22 cellular contexts compared by ENCODE assay signal in genomic region chr7:47323904-47324303, GRCh38.
"Had no signal": no experiment of that assay in that cellular context is flagged by ENCODE, and none has a peak within 500 bp of the region (broad histone marks: within the 10 kb centered on the region; RNA-seq: fewer than 3 reads in every experiment).

No MANE protein-coding gene starts in this region.

- H3K36me3 Mint-ChIP-seq: immature natural killer cell had no signal

- H3K27ac ChIP-seq: colonic mucosa, epithelial cell of prostate, foreskin keratinocyte, left lung, lower lobe of right lung had no signal

- H3K4me3 ChIP-seq: colonic mucosa, hepatocyte, left lung, lower lobe of right lung had no signal

- H3K9me3 Mint-ChIP-seq: dendritic cell treated with granulocyte-macrophage colony-stimulating factor and Interleukin-4, amounts not matched to agents 40 ng/mL and 50 ng/mL, for 4 days; endodermal cell; immature natural killer cell had no signal

- H3K27me3 ChIP-seq: colonic mucosa, foreskin keratinocyte, hepatocyte, left lung had no signal

- H3K27ac Mint-ChIP-seq: dendritic cell treated with granulocyte-macrophage colony-stimulating factor and Interleukin-4, amounts not matched to agents 40 ng/mL and 50 ng/mL, for 4 days; effector memory CD8-positive, alpha-beta T cell; endodermal cell; immature natural killer cell had no signal

- H3K27me3 Mint-ChIP-seq: dendritic cell treated with granulocyte-macrophage colony-stimulating factor and Interleukin-4, amounts not matched to agents 40 ng/mL and 50 ng/mL, for 4 days had no signal

- ATAC-seq: effector memory CD8-positive, alpha-beta T cell; esophagus mucosa; foreskin keratinocyte; left colon; left lung; lower lobe of right lung had no signal

- DNase-seq: colonic mucosa; cortex of kidney; effector CD8-positive, alpha-beta T cell; effector memory CD8-positive, alpha-beta T cell; endodermal cell; erythroblast; foreskin keratinocyte; glutamatergic neuron; hypothalamus; immature natural killer cell; islet precursor cell; kidney; kidney glomerular epithelial cell; left colon; left lung; lower lobe of right lung; mesenchymal stem cell; midbrain had no signal

- H3K36me3 ChIP-seq: colonic mucosa had no signal

- H3K4me3 Mint-ChIP-seq: dendritic cell treated with granulocyte-macrophage colony-stimulating factor and Interleukin-4, amounts not matched to agents 40 ng/mL and 50 ng/mL, for 4 days; effector memory CD8-positive, alpha-beta T cell; endodermal cell; immature natural killer cell had no signal

- H3K4me1 Mint-ChIP-seq: immature natural killer cell had no signal

- H3K9me3 ChIP-seq: colonic mucosa, left lung, lower lobe of right lung had no signal
